ENCODE assay signal across 17 cellular contexts in genomic region chr16:85832578-85833539, GRCh38. TPM values are rescaled to one million over a fixed set of nuclear protein-coding genes. Genes with fewer than 3 reads are reported as not detected.
DNase-seq lines count a peak whose midpoint lies in the region; ATAC-seq, FAIRE-seq and TF ChIP-seq lines count a peak whose summit lies in the region.
"Had no signal": no experiment of that assay in that cellular context is flagged by ENCODE, and none has a peak within 500 bp of the region (broad histone marks: within the 10 kb centered on the region; RNA-seq: fewer than 3 reads in every experiment).

No MANE protein-coding gene starts in this region.

- TF ChIP-seq CTCF in GM20000 (IDR thresholded peaks at IDR 0.05; ENCODE audit: extremely low read depth, missing control alignments) = peak; percentile 22
- TF ChIP-seq CTCF in Peyer's patch (IDR thresholded peaks at IDR 0.05) = no peak
- TF ChIP-seq CTCF in kidney (IDR thresholded peaks at IDR 0.05; ENCODE audit: borderline replicate concordance, extremely low read depth, insufficient read depth) = no peak

- TF ChIP-seq POLR2A in Peyer's patch (IDR thresholded peaks at IDR 0.05) (no peak), GM18505 (IDR thresholded peaks at IDR 0.05; ENCODE audit: borderline replicate concordance, extremely low read depth, insufficient read depth, insufficient read length) (no peak)

- FAIRE-seq in kidney (lab: Jason Lieb, UNC) = no peak

- peak overlapping the region; percentile 87 to 98 (median 93) for H3K4me2 ChIP-seq in BLaER1 treated with 17β-estradiol and CSF1 and Interleukin-3, amounts not matched to agents 10 nM and 100 nM

- no peaks in the 10 kb centered on the region for H4K20me1 ChIP-seq in BLaER1 treated with 17β-estradiol and CSF1 and Interleukin-3, amounts not matched to agents 10 nM and 100 nM

- peak; percentile 77 for DNase-seq in GM20000 (ENCODE audit: low spot score)
- peak; percentile 33 to 88 (median 84) for DNase-seq in Peyer's patch
- peak; percentile 42 for DNase-seq in kidney
- DNase-seq in NCI-H2196 treated with DMSO at 0.1 percent for 48 hours (lab: John Stamatoyannopoulos, UW; ENCODE audit: unreplicated experiment) = no peak
- no peak for DNase-seq in foreskin melanocyte
- DNase-seq: activated CD4-positive, alpha-beta T cell treated with anti-CD3 and anti-CD28 coated beads for 36 hours; activated naive CD4-positive, alpha-beta T cell treated with Interleukin-2 at 50 U/mL for 16 hours; effector CD8-positive, alpha-beta T cell; GF-D8; GOT3; NCI-H2081 treated with DMSO at 0.1 percent for 48 hours; NCI-H774; ovary; stimulated activated naive CD4-positive, alpha-beta T cell had no signal

- 0 out of 22 replicates have a peak, but pooled peaks cover 0 to 5% (median 0%) of the 10 kb centered on the region in 11 experiments for H3K36me3 ChIP-seq in BLaER1 treated with 17β-estradiol and CSF1 and Interleukin-3, amounts not matched to agents 10 nM and 100 nM
- H3K36me3 ChIP-seq in Peyer's patch = no peaks in the 10 kb centered on the region
- no peaks in the 10 kb centered on the region for H3K36me3 ChIP-seq in kidney (ENCODE audit: control insufficient read depth in 1 of 2, insufficient read depth in 2 of 2, low read length in 2 of 2)
- H3K36me3 ChIP-seq: ovary had no signal

- H3K4me3 ChIP-seq in BLaER1 treated with 17β-estradiol and CSF1 and Interleukin-3, amounts not matched to agents 10 nM and 100 nM = peak overlapping the region in 7 of 10 experiments; percentile 27 to 63 (median 46); a peak in 13 of 20 replicates
- H3K4me3 ChIP-seq in Peyer's patch (no peak overlapping the region), kidney (ENCODE audit: low read length in 2 of 2) (no peak overlapping the region)
- H3K4me3 ChIP-seq: ovary had no signal

- H3K27ac ChIP-seq in BLaER1 treated with 17β-estradiol and CSF1 and Interleukin-3, amounts not matched to agents 10 nM and 100 nM = peak overlapping the region; percentile 54 to 100 (median 97); a peak in 21 of 22 replicates
- no peak overlapping the region for H3K27ac ChIP-seq in Peyer's patch
- H3K27ac ChIP-seq in kidney (ENCODE audit: low read depth in 2 of 2, low read length in 2 of 2) = no peak overlapping the region
- H3K27ac ChIP-seq: ovary had no signal

- H3K4me1 ChIP-seq in BLaER1 treated with 17β-estradiol and CSF1 and Interleukin-3, amounts not matched to agents 10 nM and 100 nM = peaks cover 85 to 91% (median 88%) of the 10 kb centered on the region in 10 experiments
- peaks cover 0 to 8% (median 2%) of the 10 kb centered on the region in 4 donors for H3K4me1 ChIP-seq in Peyer's patch
- no peaks in the 10 kb centered on the region for H3K4me1 ChIP-seq in kidney (ENCODE audit: control insufficient read depth in 1 of 2, insufficient read depth in 1 of 2, low read depth in 1 of 2, low read length in 2 of 2)

- H3K27me3 ChIP-seq in BLaER1 treated with 17β-estradiol and CSF1 and Interleukin-3, amounts not matched to agents 10 nM and 100 nM = no peaks in the 10 kb centered on the region
- no peaks in the 10 kb centered on the region for H3K27me3 ChIP-seq in Peyer's patch
- H3K27me3 ChIP-seq: ovary had no signal

- intact Hi-C loops in kidney (cut with DNase I) = no loop called here

- no peak for ATAC-seq in GM18505 (IDR thresholded peaks at IDR 0.05; ENCODE audit: unreplicated experiment)
- no peak for ATAC-seq in HG02852 (IDR thresholded peaks at IDR 0.05; ENCODE audit: unreplicated experiment)
- ATAC-seq: activated CD4-positive, alpha-beta T cell treated with anti-CD3 and anti-CD28 coated beads for 36 hours had no signal

- H3K9ac ChIP-seq in BLaER1 treated with 17β-estradiol and CSF1 and Interleukin-3, amounts not matched to agents 10 nM and 100 nM = peak overlapping the region; percentile 57 to 91 (median 85); a peak in 21 of 22 replicates
- no peak overlapping the region for H3K9ac ChIP-seq in kidney (ENCODE audit: low read length in 2 of 2)

- peaks cover 0 to 15% (median 3%) of the 10 kb centered on the region in 11 experiments; a peak in 11 of 22 replicates for H3K9me3 ChIP-seq in BLaER1 treated with 17β-estradiol and CSF1 and Interleukin-3, amounts not matched to agents 10 nM and 100 nM (replicated peaks in 1 of 11)
- H3K9me3 ChIP-seq in Peyer's patch (no peaks in the 10 kb centered on the region), kidney (ENCODE audit: control insufficient read depth in 1 of 2, low read length in 2 of 2) (no peaks in the 10 kb centered on the region)
- H3K9me3 ChIP-seq: ovary had no signal

RNA-seq across cellular contexts. Expression of gene COX4I1, which starts 33.4 kb away (rescaled TPM):
- total RNA-seq in Peyer's patch = 100 to 1,000 TPM; 377 to 758 (median 713) TPM
- 439 TPM for total RNA-seq in kidney
- polyA plus RNA-seq in kidney (ENCODE audit: insufficient read depth, low read depth, low replicate concordance) = 1,996 TPM

RNA-seq across cellular contexts. Expression of gene EMC8, which starts 33.5 kb away (rescaled TPM):
- total RNA-seq in Peyer's patch (10 to 100 TPM; 37.2 to 38.9 (median 38.5) TPM), kidney (20.9 TPM)
- 24.7 TPM for polyA plus RNA-seq in kidney (ENCODE audit: insufficient read depth, low read depth, low replicate concordance)

Comparison
In these comparisons a context has a peak if more than half of its experiments do, and no peak if none do; other contexts are left out.
1. H3K27ac ChIP-seq: peak in BLaER1 treated with 17β-estradiol and CSF1 and Interleukin-3, amounts not matched to agents 10 nM and 100 nM (11 of 11); none in Peyer's patch (0 of 4) and kidney (0 of 2).
2. H3K4me3 ChIP-seq: peak in BLaER1 treated with 17β-estradiol and CSF1 and Interleukin-3, amounts not matched to agents 10 nM and 100 nM (7 of 10); none in Peyer's patch (0 of 4) and kidney (0 of 2).
3. H3K9ac ChIP-seq: peak in BLaER1 treated with 17β-estradiol and CSF1 and Interleukin-3, amounts not matched to agents 10 nM and 100 nM (11 of 11); none in kidney (0 of 2).
4. DNase-seq: peak in GM20000 (single experiment), Peyer's patch (3 of 3) and kidney (single experiment); none in NCI-H2196 treated with DMSO at 0.1 percent for 48 hours (single experiment) and foreskin melanocyte (single experiment).